Comparison of ENCODE assay signal across 9 cellular contexts in the genomic region with DNA sequence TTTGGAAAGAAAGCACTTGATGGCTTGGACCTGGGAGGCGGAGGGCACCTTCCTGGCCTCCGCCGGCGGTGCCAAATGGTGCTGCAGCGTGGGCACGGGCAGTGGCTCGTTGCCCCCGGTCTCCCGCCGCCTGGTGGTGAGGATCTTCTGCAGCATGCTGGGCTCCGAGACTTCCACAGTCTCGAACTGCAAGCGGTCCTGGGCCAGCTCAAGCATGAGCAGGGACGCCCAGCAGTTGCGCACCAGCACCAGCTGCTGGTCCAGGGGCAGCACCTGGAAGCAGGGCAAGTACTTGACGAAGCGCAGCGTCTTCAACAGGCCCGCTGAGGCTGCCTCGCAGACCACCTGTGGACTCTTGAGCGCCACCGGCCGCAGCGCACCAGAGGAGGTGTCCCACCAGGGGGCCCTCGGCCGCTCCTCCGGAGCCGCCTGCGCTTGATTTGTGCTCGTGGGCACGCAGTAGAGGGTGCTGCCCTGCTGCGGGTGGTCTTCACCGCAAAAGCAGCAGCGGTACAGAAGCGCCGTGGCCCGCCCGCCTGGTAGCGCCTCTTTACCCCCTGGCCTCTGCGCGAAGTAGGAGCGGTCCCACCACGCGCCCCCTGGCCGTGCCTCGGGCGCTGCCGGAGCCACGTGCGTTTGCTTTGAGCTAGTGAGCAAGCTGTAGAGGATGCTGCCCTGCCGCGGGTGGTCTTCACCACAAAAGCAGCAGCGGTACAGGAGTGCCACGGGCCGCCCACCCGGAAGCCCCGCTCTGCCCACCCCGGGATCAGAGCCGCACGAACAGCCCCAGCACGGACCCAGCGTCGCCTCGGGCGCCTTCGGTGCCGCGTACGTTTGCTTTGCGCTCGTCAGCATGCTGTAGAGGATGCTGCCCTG. TPM values are rescaled to one million over a fixed set of nuclear protein-coding genes. Genes with fewer than 3 reads are reported as not detected.
DNase-seq lines count a peak whose midpoint lies in the region; ATAC-seq, FAIRE-seq and TF ChIP-seq lines count a peak whose summit lies in the region.
"Had no signal": no experiment of that assay in that cellular context is flagged by ENCODE, and none has a peak within 500 bp of the region (broad histone marks: within the 10 kb centered on the region; RNA-seq: fewer than 3 reads in every experiment).

No MANE protein-coding gene starts in this region.

- H3K4me2 ChIP-seq in GM12878 (ENCODE audit: control insufficient read depth, insufficient read depth), result no peak overlapping the region
- H3K4me2 ChIP-seq in mesendoderm (ENCODE audit: low read length), result peak overlapping the region; percentile 44

- H3K9me3 Mint-ChIP-seq in stimulated activated memory B cell treated with anti-CD40 and anti-IgM and Interleukin-4, amounts not matched to agents 10 μg/mL and 1 μg/mL and 100 μg/mL, for 72 hours, result no peaks in the 10 kb centered on the region
- no peaks in the 10 kb centered on the region for H3K9me3 Mint-ChIP-seq in activated CD4-positive, alpha-beta memory T cell treated with anti-CD3 and anti-CD28 coated beads, Interleukin-2, amount 10 ng/mL, durations not matched to agents 7 days and 5 days

- H3K27ac Mint-ChIP-seq in stimulated activated memory B cell treated with anti-CD40 and anti-IgM and Interleukin-4, amounts not matched to agents 10 μg/mL and 1 μg/mL and 100 μg/mL, for 72 hours, result no peak overlapping the region
- H3K27ac Mint-ChIP-seq in activated CD4-positive, alpha-beta memory T cell treated with anti-CD3 and anti-CD28 coated beads, Interleukin-2, amount 10 ng/mL, durations not matched to agents 7 days and 5 days, result no peak overlapping the region

- SMC1A ChIA-PET in GM12878 (lab: Charles Lee; ENCODE audit: uncharacterized antibody, unreplicated experiment), result no interaction called here

- H2BK15ac ChIP-seq in mesendoderm (replicated peaks; ENCODE audit: low read depth), result no peak overlapping the region

- POLR2A ChIA-PET in GM12878 (lab: Charles Lee), result no interaction called here
- POLR2A ChIA-PET in activated CD4-positive, alpha-beta memory T cell treated with anti-CD3 and anti-CD28 coated beads, Interleukin-2, amount 10 ng/mL, durations not matched to agents 7 days and 5 days (lab: Charles Lee), result no interaction called here

- no peak overlapping the region for H2AK5ac ChIP-seq in mesendoderm (ENCODE audit: low read length)

- peak overlapping the region; percentile 2 for H3K18ac ChIP-seq in mesendoderm (ENCODE audit: low read length)

- in situ Hi-C loops in GM12878 (cut with MboI), result no loop called here

- H2AFZ ChIP-seq in GM12878 (ENCODE audit: control insufficient read depth, low read depth, low read length), result no peak overlapping the region

- RAD21 ChIA-PET in GM12878 (lab: Charles Lee; ENCODE audit: unreplicated experiment), result no interaction called here

- no peak overlapping the region for H4K5ac ChIP-seq in mesendoderm (ENCODE audit: low read length)

- no peak overlapping the region for H3K23ac ChIP-seq in mesendoderm (ENCODE audit: low read length)

- H3K79me1 ChIP-seq in mesendoderm (ENCODE audit: low read length), result no peaks in the 10 kb centered on the region

- H3K27me3 ChIP-seq in GM12878 (replicated peaks in 1 of 2; ENCODE audit: control insufficient read depth in 2 of 2, insufficient read depth in 2 of 2, low read length in 1 of 2) (no peaks in the 10 kb centered on the region; a peak in 3 of 4 replicates), mesendoderm (ENCODE audit: insufficient read depth, low read length, poor library complexity) (peaks cover 2% of the 10 kb centered on the region), SJCRH30 (no peaks in the 10 kb centered on the region)

- H3K4me3 Mint-ChIP-seq in stimulated activated memory B cell treated with anti-CD40 and anti-IgM and Interleukin-4, amounts not matched to agents 10 μg/mL and 1 μg/mL and 100 μg/mL, for 72 hours, result no peak overlapping the region
- H3K4me3 Mint-ChIP-seq in activated CD4-positive, alpha-beta memory T cell treated with anti-CD3 and anti-CD28 coated beads, Interleukin-2, amount 10 ng/mL, durations not matched to agents 7 days and 5 days, result no peak overlapping the region

- H4K8ac ChIP-seq in mesendoderm (ENCODE audit: low read depth, low read length), result no peak overlapping the region

- no peaks in the 10 kb centered on the region for H3K79me2 ChIP-seq in GM12878 (ENCODE audit: control insufficient read depth, insufficient read depth, low read length)
- H3K79me2 ChIP-seq in mesendoderm (ENCODE audit: control insufficient read depth, insufficient read depth, low read length), result no peaks in the 10 kb centered on the region

- H3K4me1 ChIP-seq in GM12878 (ENCODE audit: control insufficient read depth, insufficient read depth, low read length) (no peaks in the 10 kb centered on the region), mesendoderm (ENCODE audit: control insufficient read depth, low read depth, low read length) (no peaks in the 10 kb centered on the region), SJCRH30 (peaks cover 2% of the 10 kb centered on the region)

- CTCF ChIA-PET in GM12878 (lab: Yijun Ruan, JAX), result no interaction called here
- CTCF ChIA-PET in activated CD4-positive, alpha-beta memory T cell treated with anti-CD3 and anti-CD28 coated beads, Interleukin-2, amount 10 ng/mL, durations not matched to agents 7 days and 5 days (lab: Charles Lee), result no interaction called here

- intact Hi-C loops in GM12878 (cut with micrococcal nuclease; ENCODE audit: unreplicated experiment) (no loop called here), left colon (cut with DNase I, micrococcal nuclease) (no loop called here)

- no peak for TF ChIP-seq POLR2A in GM12878 (IDR thresholded peaks at IDR 0.05; ENCODE audit: low read depth, low read length)

- peak overlapping the region; percentile 45 for H3K56ac ChIP-seq in mesendoderm (ENCODE audit: low read length)

- DNase-seq in COLO668 (lab: John Stamatoyannopoulos, UW; ENCODE audit: unreplicated experiment) (peak; percentile 89), GM12878 (ENCODE audit: low read depth, low spot score) (no peak), mesendoderm (peak; percentile 54), left colon (no peak), SJCRH30 (no peak)
- no peak for DNase-seq in activated CD4-positive, alpha-beta memory T cell treated with anti-CD3 and anti-CD28 coated beads, Interleukin-2, amount 10 ng/mL, durations not matched to agents 7 days and 5 days

- H3K4me3 ChIP-seq in GM12878 (no peak overlapping the region), mesendoderm (ENCODE audit: low read length) (peak overlapping the region; percentile 29), SJCRH30 (no peak overlapping the region)

- no peak for TF ChIP-seq EP300 in GM12878 (IDR thresholded peaks at IDR 0.05; ENCODE audit: borderline replicate concordance in 1 of 2, control insufficient read depth in 1 of 2, low read depth in 2 of 2, low read length in 2 of 2)

- H2BK5ac ChIP-seq in mesendoderm (ENCODE audit: low read length), result no peak overlapping the region

- no TSS peak for BruUV-seq in GM12878 (replicated peaks; lab: Mats Ljungman, UMichigan)

- H3K36me3 Mint-ChIP-seq in stimulated activated memory B cell treated with anti-CD40 and anti-IgM and Interleukin-4, amounts not matched to agents 10 μg/mL and 1 μg/mL and 100 μg/mL, for 72 hours, result no peaks in the 10 kb centered on the region
- H3K36me3 Mint-ChIP-seq in activated CD4-positive, alpha-beta memory T cell treated with anti-CD3 and anti-CD28 coated beads, Interleukin-2, amount 10 ng/mL, durations not matched to agents 7 days and 5 days (ENCODE audit: low read depth), result no peaks in the 10 kb centered on the region

- H3K36me3 ChIP-seq in GM12878 (ENCODE audit: control insufficient read depth in 2 of 2, insufficient read depth in 2 of 2, low read length in 1 of 2) (no peaks in the 10 kb centered on the region), mesendoderm (ENCODE audit: control insufficient read depth, insufficient read depth, low read length) (no peaks in the 10 kb centered on the region), SJCRH30 (no peaks in the 10 kb centered on the region)

- H4K20me1 ChIP-seq in GM12878 (ENCODE audit: control insufficient read depth, insufficient read depth), result no peaks in the 10 kb centered on the region

- H3K27ac ChIP-seq in GM12878 (ENCODE audit: control insufficient read depth, insufficient read depth) (no peak overlapping the region), mesendoderm (ENCODE audit: low read depth, low read length) (no peak overlapping the region), SJCRH30 (no peak overlapping the region)

- no peak for FAIRE-seq in GM12878 (lab: Jason Lieb, UNC)
- FAIRE-seq: colon had no signal

- no peaks in the 10 kb centered on the region for H3K4me1 Mint-ChIP-seq in stimulated activated memory B cell treated with anti-CD40 and anti-IgM and Interleukin-4, amounts not matched to agents 10 μg/mL and 1 μg/mL and 100 μg/mL, for 72 hours
- H3K4me1 Mint-ChIP-seq in activated CD4-positive, alpha-beta memory T cell treated with anti-CD3 and anti-CD28 coated beads, Interleukin-2, amount 10 ng/mL, durations not matched to agents 7 days and 5 days, result no peaks in the 10 kb centered on the region

- peaks cover 8% of the 10 kb centered on the region for H3K27me3 Mint-ChIP-seq in stimulated activated memory B cell treated with anti-CD40 and anti-IgM and Interleukin-4, amounts not matched to agents 10 μg/mL and 1 μg/mL and 100 μg/mL, for 72 hours
- peaks cover 9% of the 10 kb centered on the region for H3K27me3 Mint-ChIP-seq in activated CD4-positive, alpha-beta memory T cell treated with anti-CD3 and anti-CD28 coated beads, Interleukin-2, amount 10 ng/mL, durations not matched to agents 7 days and 5 days

- WGBS in GM12878 (ENCODE audit: insufficient coverage, insufficient replicate concordance, low lambda C conversion rate, missing lambda C conversion rate), result 65% methylated on average over 68 of the region's 71 CpGs
- no CpG with 5 or more reads among the region's 71 CpGs for WGBS in mesendoderm (ENCODE audit: extremely low coverage, insufficient coverage, low lambda C conversion rate)

- H3K9ac ChIP-seq in GM12878 (ENCODE audit: control insufficient read depth, insufficient read depth, low read length) (no peak overlapping the region), mesendoderm (ENCODE audit: low read length) (peak overlapping the region; percentile 61)

- no peak for TF ChIP-seq CTCF in GM12878 (IDR thresholded peaks at IDR 0.05 in 2 of 3, conservative IDR thresholded peaks at IDR 0.05 in 1 of 3; ENCODE audit: control insufficient read depth in 2 of 3, extremely low read depth in 1 of 3, insufficient read depth in 1 of 3, low read depth in 3 of 3, low read length in 3 of 3)

- no peaks in the 10 kb centered on the region for H3K9me3 ChIP-seq in GM12878 (replicated peaks; ENCODE audit: control insufficient read depth, insufficient read depth, low read length)
- H3K9me3 ChIP-seq in SJCRH30 (replicated peaks), result no peaks in the 10 kb centered on the region

- ATAC-seq in HG02759 (IDR thresholded peaks at IDR 0.05; ENCODE audit: unreplicated experiment) (peak; percentile 50), GM12878 (peak; percentile 47), left colon (no peak)
- ATAC-seq in stimulated activated memory B cell treated with anti-CD40 and anti-IgM and Interleukin-4, amounts not matched to agents 10 μg/mL and 1 μg/mL and 100 μg/mL, for 72 hours, result no peak

- no peak overlapping the region for H3K4ac ChIP-seq in mesendoderm (ENCODE audit: low read depth, low read length)

- no peak for TF ChIP-seq RAD21 in GM12878 (IDR thresholded peaks at IDR 0.05; ENCODE audit: insufficient read depth, low read depth, low read length)

- H2BK120ac ChIP-seq in mesendoderm (ENCODE audit: low read depth, low read length), result no peak overlapping the region

RNA-seq across cellular contexts. Expression of a gene that starts 0.7 kb away (rescaled TPM):
- not detected in 2 replicates for total RNA-seq in GM12878 (2013; cell fraction: nucleolus; rRNA removed)
- total RNA-seq in GM12878 (2014; rRNA removed) (not detected in 2 replicates), GM12878 (2014; rRNA removed; fragmentation: Illumina TruSeq; extraction: Trizol) (not detected in 2 replicates), GM12878 (2021) (not detected in 2 replicates), left colon (not detected)
- not detected for polyA plus RNA-seq in GM12878 (2011; ENCODE audit: low read depth)
- polyA plus RNA-seq in GM12878 (2011; rRNA removed) (not detected in 2 replicates), GM12878 (2014; fragmentation: Illumina TruSeq; extraction: Trizol) (not detected in 2 replicates), GM12878 (2014; fragmentation: Nextera tagmentation; extraction: Ambion mirVana) (not detected), GM12878 (2014; rRNA removed) (not detected in 2 replicates), GM12878 (2016; fragmentation: Nextera tagmentation; extraction: Ambion mirVana) (not detected)
- not detected in 2 replicates for polyA plus RNA-seq in GM12878 (2011; cell fraction: cytosol; rRNA removed)
- polyA plus RNA-seq in GM12878 (2011; cell fraction: nucleus; rRNA removed), result not detected in 2 replicates
- not detected in 2 replicates for polyA plus RNA-seq in GM12878 (2012)
- not detected in 2 replicates for polyA minus RNA-seq in GM12878 (2011; rRNA and poly(A)+ RNA removed)
- polyA minus RNA-seq in GM12878 (2011; cell fraction: cytosol; rRNA and poly(A)+ RNA removed), result not detected in 2 replicates
- not detected in 2 replicates for polyA minus RNA-seq in GM12878 (2011; cell fraction: nucleus; rRNA and poly(A)+ RNA removed)
- polyA plus RNA-seq in mesendoderm (2013, experiment 1 of 2), result 2.3 TPM
- 2.4 TPM for polyA plus RNA-seq in mesendoderm (2013, experiment 2 of 2)
- total RNA-seq in activated CD4-positive, alpha-beta memory T cell treated with anti-CD3 and anti-CD28 coated beads, Interleukin-2, amount 10 ng/mL, durations not matched to agents 7 days and 5 days, result not detected
- not detected in 2 replicates for total RNA-seq in SJCRH30 (2014; rRNA removed; shearing (Covaris generic))

Comparison
In these comparisons a context has a peak if more than half of its experiments do, and no peak if none do; other contexts are left out.
1. DNase-seq: peak in COLO668 (single experiment) and mesendoderm (single experiment); none in GM12878 (single experiment), activated CD4-positive, alpha-beta memory T cell treated with anti-CD3 and anti-CD28 coated beads, Interleukin-2, amount 10 ng/mL, durations not matched to agents 7 days and 5 days (single experiment), left colon (0 of 2) and SJCRH30 (0 of 2).
2. ATAC-seq: peak in HG02759 (single experiment) and GM12878 (single experiment); none in stimulated activated memory B cell treated with anti-CD40 and anti-IgM and Interleukin-4, amounts not matched to agents 10 μg/mL and 1 μg/mL and 100 μg/mL, for 72 hours (single experiment) and left colon (single experiment).